9 cellular contexts compared by ENCODE assay signal in the genomic region with DNA sequence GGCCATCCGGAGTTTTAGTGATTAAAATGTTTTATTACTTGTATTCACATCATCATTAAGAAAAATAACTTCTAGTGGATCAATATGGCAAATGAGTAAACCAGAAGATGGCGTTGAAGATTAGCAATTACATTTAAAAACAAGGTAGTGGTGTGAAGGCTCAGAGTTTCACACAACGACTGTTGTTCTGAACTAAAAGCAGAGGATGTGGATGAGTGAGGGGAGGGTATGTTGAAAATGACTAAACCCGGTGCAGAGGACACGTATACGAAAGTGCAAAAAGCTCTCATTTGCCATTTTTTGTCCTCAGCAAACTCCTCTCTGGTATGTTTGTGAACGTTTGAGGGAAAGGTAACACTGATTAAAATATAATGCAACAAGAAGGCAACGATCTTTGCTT. TPM values are rescaled to one million over a fixed set of nuclear protein-coding genes. Genes with fewer than 3 reads are reported as not detected.
DNase-seq lines count a peak whose midpoint lies in the region; ATAC-seq, FAIRE-seq and TF ChIP-seq lines count a peak whose summit lies in the region.
"Had no signal": no experiment of that assay in that cellular context is flagged by ENCODE, and none has a peak within 500 bp of the region (broad histone marks: within the 10 kb centered on the region; RNA-seq: fewer than 3 reads in every experiment).

No MANE protein-coding gene starts in this region.

- H3K27ac ChIP-seq in HepG2 (ENCODE audit: extremely low read length, insufficient read depth, low read length) (no peak overlapping the region), right lobe of liver (no peak overlapping the region)

- peaks cover 28% of the 10 kb centered on the region for H3K36me3 Mint-ChIP-seq in activated CD4-positive, alpha-beta memory T cell treated with anti-CD3 and anti-CD28 coated beads for 36 hours

- CTCF ChIA-PET in HepG2 (lab: Yijun Ruan, JAX; ENCODE audit: low intra/inter-chr PET ratio, low total read pairs), result no interaction called here
- CTCF ChIA-PET in activated CD4-positive, alpha-beta memory T cell treated with anti-CD3 and anti-CD28 coated beads for 36 hours (lab: Charles Lee), result interaction anchor here (0.6 to 6.3 kb wide), 20 partner anchors 10 to 265 kb away, joined by 3 to 54 read pairs (median 3); no protein-coding TSS in a partner anchor

- no peak for TF ChIP-seq EP300 in HepG2 (IDR thresholded peaks at IDR 0.05; ENCODE audit: low read depth in 2 of 2, low read length in 2 of 2)
- TF ChIP-seq EP300 in HepG2 (CRISPR knock-in tag; IDR thresholded peaks at IDR 0.05; ENCODE audit: borderline replicate concordance), result no peak

- TF ChIP-seq RAD21 in HepG2 (CRISPR knock-in tag; IDR thresholded peaks at IDR 0.05), result no peak

- in situ Hi-C loops in HepG2 (cut with HindIII; ENCODE audit: extremely low pct_ligation_motif_present, low pct_unique_long_range_greater_than_20kb), result no loop called here

- no peaks in the 10 kb centered on the region for H3K36me3 ChIP-seq in HepG2 (replicated peaks in 1 of 2; ENCODE audit: control insufficient read depth in 1 of 2, insufficient read depth in 2 of 2, low read length in 2 of 2)
- no peaks in the 10 kb centered on the region for H3K36me3 ChIP-seq in right lobe of liver

- no peaks in the 10 kb centered on the region for H3K9me3 ChIP-seq in HepG2 (ENCODE audit: low read length)
- no peaks in the 10 kb centered on the region for H3K9me3 ChIP-seq in right lobe of liver

- H3K4me3 Mint-ChIP-seq in activated CD4-positive, alpha-beta memory T cell treated with anti-CD3 and anti-CD28 coated beads for 36 hours, result peak overlapping the region; percentile 94

- WGBS in HepG2 (ENCODE audit: low lambda C conversion rate), result 35% methylated on average over 8 of the region's 8 CpGs
- 71% methylated on average over 8 of the region's 8 CpGs for WGBS in right lobe of liver (ENCODE audit: insufficient coverage, low coverage, low lambda C conversion rate, missing lambda C conversion rate)

- FAIRE-seq in HepG2 (lab: Jason Lieb, UNC), result peak; percentile 21

- H3K9ac ChIP-seq in HepG2 (ENCODE audit: insufficient read depth, low read depth, low read length), result no peak overlapping the region

- DNase-seq in HepG2 (ENCODE audit: low spot score) (no peak), right lobe of liver (no peak), superior temporal gyrus (ENCODE audit: extremely low spot score) (no peak), posterior cingulate gyrus (no peak), cerebellar cortex (ENCODE audit: low spot score) (no peak)
- peak; percentile 58 for DNase-seq in activated CD4-positive, alpha-beta memory T cell treated with anti-CD3 and anti-CD28 coated beads for 36 hours
- no peak for DNase-seq in activated CD8-positive, alpha-beta memory T cell treated with anti-CD3 and anti-CD28 coated beads, Interleukin-2, amount 50 U/mL, for 4 hours
- DNase-seq: C1 segment of cervical spinal cord had no signal

- no TSS peak for BruUV-seq in HepG2 (replicated peaks; lab: Mats Ljungman, UMichigan)

- no peak overlapping the region for H3K4me3 ChIP-seq in HepG2 (replicated peaks in 1 of 3; ENCODE audit: insufficient read depth in 1 of 3, low read depth in 2 of 3, low read length in 3 of 3)
- H3K4me3 ChIP-seq in right lobe of liver, result no peak overlapping the region

- H3K4me2 ChIP-seq in HepG2 (ENCODE audit: low read depth, low read length), result no peak overlapping the region

- POLR2A ChIA-PET in HepG2 (lab: Yijun Ruan, JAX), result no interaction called here
- POLR2A ChIA-PET in activated CD4-positive, alpha-beta memory T cell treated with anti-CD3 and anti-CD28 coated beads for 36 hours (lab: Charles Lee), result interaction anchor here (0.6 to 11.8 kb wide), 19 partner anchors 13 to 200 kb away, joined by 3 to 191 read pairs (median 6); a partner anchor contains a TSS

- TF ChIP-seq POLR2A in HepG2 (IDR thresholded peaks at IDR 0.05; ENCODE audit: insufficient read depth in 1 of 2, low read depth in 2 of 2, low read length in 2 of 2) (no peak), right lobe of liver (IDR thresholded peaks at IDR 0.05) (no peak)

- ATAC-seq in HepG2, result no peak
- no peak for ATAC-seq in right lobe of liver
- ATAC-seq in HG02798 (IDR thresholded peaks at IDR 0.05; ENCODE audit: poor library complexity, unreplicated experiment), result peak; percentile 21

- peaks cover 31% of the 10 kb centered on the region for H3K4me1 Mint-ChIP-seq in activated CD4-positive, alpha-beta memory T cell treated with anti-CD3 and anti-CD28 coated beads for 36 hours (ENCODE audit: low read depth)

- no peak for TF ChIP-seq CTCF in HepG2 (CRISPR knock-in tag; IDR thresholded peaks at IDR 0.05)
- no peak for TF ChIP-seq CTCF in right lobe of liver (IDR thresholded peaks at IDR 0.05)

- H3K27me3 ChIP-seq in HepG2 (ENCODE audit: control insufficient read depth in 1 of 2, insufficient read depth in 2 of 2, low read length in 2 of 2) (peaks cover 13 to 64% of the 10 kb centered on the region in 2 experiments; a peak in 4 of 5 replicates), right lobe of liver (peaks cover 9 to 14% of the 10 kb centered on the region in 2 donors)

- no peaks in the 10 kb centered on the region for H4K20me1 ChIP-seq in HepG2 (ENCODE audit: insufficient read depth, low read length)

- H3K4me1 ChIP-seq in HepG2 (ENCODE audit: insufficient read depth, low read length) (no peaks in the 10 kb centered on the region), right lobe of liver (peaks cover 0 to 43% (median 14%) of the 10 kb centered on the region in 4 donors)

- H2AFZ ChIP-seq in HepG2 (ENCODE audit: low read length), result no peak overlapping the region

- H3K79me2 ChIP-seq in HepG2 (ENCODE audit: insufficient read depth, low read length), result no peaks in the 10 kb centered on the region

- H3K9me3 Mint-ChIP-seq in activated CD4-positive, alpha-beta memory T cell treated with anti-CD3 and anti-CD28 coated beads for 36 hours, result peaks cover 3% of the 10 kb centered on the region

- intact Hi-C loops in HepG2 (cut with micrococcal nuclease; ENCODE audit: unreplicated experiment), result no loop called here
- intact Hi-C loops in right lobe of liver (cut with DNase I), result no loop called here
- intact Hi-C loops in activated CD4-positive, alpha-beta memory T cell treated with anti-CD3 and anti-CD28 coated beads for 36 hours (cut with micrococcal nuclease), result loop anchor here (1.0 to 10.0 kb wide), 12 partner anchors 15 to 993 kb away; no protein-coding TSS in a partner anchor
- intact Hi-C loops in posterior cingulate gyrus (cut with DNase I), result loop anchor here (10.0 kb wide), 1 partner anchor 135 kb away; no protein-coding TSS in a partner anchor

- H3K27me3 Mint-ChIP-seq in activated CD4-positive, alpha-beta memory T cell treated with anti-CD3 and anti-CD28 coated beads for 36 hours, result peaks cover 9% of the 10 kb centered on the region

- peak overlapping the region; percentile 99 for H3K27ac Mint-ChIP-seq in activated CD4-positive, alpha-beta memory T cell treated with anti-CD3 and anti-CD28 coated beads for 36 hours

TF ChIP-seq in HepG2, 621 proteins besides CTCF, POLR2A, EP300 and RAD21:
- TF ChIP-seq, protein P1, sequence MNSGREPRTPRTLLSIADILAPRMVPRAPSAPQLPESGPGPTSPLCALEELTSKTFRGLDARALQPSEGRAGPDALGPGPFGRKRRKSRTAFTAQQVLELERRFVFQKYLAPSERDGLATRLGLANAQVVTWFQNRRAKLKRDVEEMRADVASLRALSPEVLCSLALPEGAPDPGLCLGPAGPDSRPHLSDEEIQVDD (CRISPR knock-in tag; IDR thresholded peaks at IDR 0.05; ENCODE audit: borderline replicate concordance), result no peak
- TF ChIP-seq NFE2L2 (IDR thresholded peaks at IDR 0.05; ENCODE audit: low read length), result no peak
- TF ChIP-seq ARNTL (CRISPR knock-in tag; IDR thresholded peaks at IDR 0.05), result no peak
- no peak for TF ChIP-seq PRMT3 (CRISPR knock-in tag; IDR thresholded peaks at IDR 0.05; ENCODE audit: borderline replicate concordance, low read depth)
- TF ChIP-seq ZNF567 (CRISPR knock-in tag; IDR thresholded peaks at IDR 0.05; ENCODE audit: borderline replicate concordance), result no peak
- no peak for TF ChIP-seq ZNF326 (CRISPR knock-in tag; IDR thresholded peaks at IDR 0.05; ENCODE audit: borderline replicate concordance)
- TF ChIP-seq NPAS2 (CRISPR knock-in tag; IDR thresholded peaks at IDR 0.05; ENCODE audit: borderline replicate concordance), result no peak

RNA-seq across cellular contexts. Expression of a gene that starts 1.9 kb away (rescaled TPM):
- total RNA-seq in HepG2 (2016; rRNA removed; fragmentation: Illumina TruSeq; extraction: Trizol) (0.07 and 0.09 TPM in 2 replicates), right lobe of liver (1 to 10 TPM in 4 of 6 experiments, under 1 TPM in 2; 0.24 to 5.0 (median 1.6) TPM)
- not detected in 2 replicates for total RNA-seq in HepG2 (2016; cell fraction: cytosol; rRNA removed; fragmentation: Illumina TruSeq; extraction: Trizol; ENCODE audit: low read depth)
- total RNA-seq in HepG2 (2016; cell fraction: insoluble cytoplasmic fraction; rRNA removed; fragmentation: Illumina TruSeq; extraction: Trizol), result 0.06 and 0.13 TPM in 2 replicates
- 0.19 and 0.21 TPM in 2 replicates for total RNA-seq in HepG2 (2016; cell fraction: membrane; rRNA removed; fragmentation: Illumina TruSeq; extraction: Trizol)
- 0.09 TPM in 1 of 2 replicates, not detected in the other for total RNA-seq in HepG2 (2016; cell fraction: nucleus; rRNA removed; fragmentation: Illumina TruSeq; extraction: Trizol)
- 0.07 TPM in 2 replicates for polyA plus RNA-seq in HepG2 (2011; rRNA removed)
- polyA plus RNA-seq in HepG2 (2011; cell fraction: cytosol; rRNA removed), result 0.04 and 0.24 TPM in 2 replicates
- 0.16 and 0.51 TPM in 2 replicates for polyA plus RNA-seq in HepG2 (2011; cell fraction: nucleus; rRNA removed)
- 0.04 and 0.11 TPM in 2 replicates for polyA plus RNA-seq in HepG2 (2012)
- not detected in 2 replicates for polyA plus RNA-seq in HepG2 (2016; cell fraction: cytosol; fragmentation: Illumina TruSeq; extraction: Trizol; ENCODE audit: low read depth)
- polyA plus RNA-seq in HepG2 (2016; cell fraction: insoluble cytoplasmic fraction; fragmentation: Illumina TruSeq; extraction: Trizol; ENCODE audit: low read depth), result 0.09 and 0.10 TPM in 2 replicates
- 0.03 and 0.05 TPM in 2 replicates for polyA plus RNA-seq in HepG2 (2016; cell fraction: membrane; fragmentation: Illumina TruSeq; extraction: Trizol; ENCODE audit: low read depth)
- 0.11 and 0.30 TPM in 2 replicates for polyA plus RNA-seq in HepG2 (2016; cell fraction: nucleus; fragmentation: Illumina TruSeq; extraction: Trizol; ENCODE audit: insufficient read depth, low read depth)
- 0.72 TPM in 1 of 2 replicates, not detected in the other for polyA minus RNA-seq in HepG2 (2011; rRNA and poly(A)+ RNA removed; ENCODE audit: low replicate concordance)
- not detected in 2 replicates for polyA minus RNA-seq in HepG2 (2011; cell fraction: cytosol; rRNA and poly(A)+ RNA removed)
- polyA minus RNA-seq in HepG2 (2011; cell fraction: nucleus; rRNA and poly(A)+ RNA removed), result 0.12 and 0.13 TPM in 2 replicates
- 100 to 1,000 TPM; 689 to 705 TPM for total RNA-seq in activated CD4-positive, alpha-beta memory T cell treated with anti-CD3 and anti-CD28 coated beads for 36 hours

Comparison
In these comparisons a context has a peak if more than half of its experiments do, and no peak if none do; other contexts are left out.
1. RNA of a gene that starts 1.9 kb away (total RNA-seq): 689 to 705 TPM in activated CD4-positive, alpha-beta memory T cell treated with anti-CD3 and anti-CD28 coated beads for 36 hours; 0.24 to 5.0 TPM in right lobe of liver and 0.06 to 0.21 TPM in HepG2; every median in the first group is over 100 times any median in the second.
2. intact Hi-C loops: an anchor here in activated CD4-positive, alpha-beta memory T cell treated with anti-CD3 and anti-CD28 coated beads for 36 hours (1.0 to 10.0 kb wide) and posterior cingulate gyrus (10.0 kb wide); none called in HepG2 and right lobe of liver.